ENCODE assay signal across 1 cellular context in genomic region chr20:49874601-49875116, GRCh38.
TF ChIP-seq lines count a peak whose summit lies in the region.

No MANE protein-coding gene starts in this region.

TF ChIP-seq in HepG2, 621 proteins besides CTCF, POLR2A, EP300 and RAD21:
- TF ChIP-seq ZNF737 (CRISPR knock-in tag; IDR thresholded peaks at IDR 0.05; ENCODE audit: borderline replicate concordance) (0 out of 2 replicates have a peak, but pooled peaks have one; percentile 26), ZNF512 (CRISPR knock-in tag; IDR thresholded peaks at IDR 0.05) (no peak)
